17 cellular contexts compared by ENCODE assay signal in the genomic region with DNA sequence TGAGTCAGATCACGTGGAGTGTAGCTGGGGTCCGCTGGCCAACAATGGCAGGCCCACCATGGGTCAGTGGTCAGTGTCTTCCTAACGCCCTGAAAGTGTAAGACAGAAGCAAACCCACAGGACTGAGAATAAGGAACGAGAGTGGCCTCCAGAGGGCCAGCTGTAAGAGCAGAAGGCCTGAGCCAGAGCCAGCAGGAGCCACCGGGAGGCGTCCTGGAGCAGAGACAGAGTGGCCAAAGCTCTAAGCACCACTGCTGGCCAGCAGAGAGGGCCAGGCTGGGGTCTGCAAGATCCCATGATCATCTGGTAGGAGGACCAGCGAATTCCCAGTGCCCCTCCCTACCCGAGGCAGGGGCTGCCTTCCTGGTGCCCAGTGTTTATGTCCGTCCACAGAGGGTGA. TPM values are rescaled to one million over a fixed set of nuclear protein-coding genes. Genes with fewer than 3 reads are reported as not detected.
DNase-seq lines count a peak whose midpoint lies in the region; TF ChIP-seq lines count a peak whose summit lies in the region.
"Had no signal": no experiment of that assay in that cellular context is flagged by ENCODE, and none has a peak within 500 bp of the region (broad histone marks: within the 10 kb centered on the region; RNA-seq: fewer than 3 reads in every experiment).

No MANE protein-coding gene starts in this region.

- no peak overlapping the region for H3K9ac ChIP-seq in smooth muscle cell (ENCODE audit: low read depth)

- H3K4me3 ChIP-seq in fibroblast of the aortic adventitia (ENCODE audit: low read depth, low read length) (no peak overlapping the region), smooth muscle cell (no peak overlapping the region)
- H3K4me3 ChIP-seq: pancreas had no signal

- H3K36me3 ChIP-seq in smooth muscle cell (ENCODE audit: low read depth), result no peaks in the 10 kb centered on the region
- H3K36me3 ChIP-seq: pancreas had no signal

- H3K27me3 ChIP-seq in smooth muscle cell (ENCODE audit: low read depth), result peaks cover 10% of the 10 kb centered on the region
- H3K27me3 ChIP-seq: pancreas had no signal

- DNase-seq in NCI-H82 (lab: John Stamatoyannopoulos, UW), result peak; percentile 14
- DNase-seq in NCI-H82 treated with DMSO at 0.1 percent for 48 hours (lab: John Stamatoyannopoulos, UW; ENCODE audit: unreplicated experiment), result no peak
- peak; percentile 33 for DNase-seq in SK-MEL-5 (ENCODE audit: low read depth, low spot score)
- no peak for DNase-seq in fibroblast of the aortic adventitia (ENCODE audit: low read depth)
- no peak for DNase-seq in smooth muscle cell (lab: John Stamatoyannopoulos, UW; ENCODE audit: unreplicated experiment)
- no peak for DNase-seq in activated CD4-positive, CD25-positive, alpha-beta regulatory T cell (lab: John Stamatoyannopoulos, UW)
- no peak for DNase-seq in 8988T
- no peak for DNase-seq in T-helper 9 cell
- DNase-seq: activated CD4-positive, alpha-beta T cell treated with anti-CD3 and anti-CD28 coated beads for 36 hours; DMS 273 treated with DMSO at 0.1 percent for 48 hours; immature natural killer cell; KBM-7; NCI-H1417; NCI-H446 had no signal

- H3K27ac ChIP-seq in smooth muscle cell (ENCODE audit: low read depth), result no peak overlapping the region
- H3K27ac ChIP-seq: pancreas had no signal

- in situ Hi-C loops in SK-MEL-5 (cut with HindIII; ENCODE audit: low pct_unique_long_range_greater_than_20kb, low sequenced_read_pairs), result no loop called here

- TF ChIP-seq CTCF in fibroblast of the aortic adventitia (IDR thresholded peaks at IDR 0.05; ENCODE audit: insufficient read depth, low read length) (peak; percentile 15), smooth muscle cell (IDR thresholded peaks at IDR 0.05; ENCODE audit: borderline replicate concordance, insufficient read depth, poor library complexity, severe bottlenecking) (peak; percentile 4)

- no peaks in the 10 kb centered on the region for H3K9me3 ChIP-seq in smooth muscle cell (replicated peaks; ENCODE audit: low read depth)
- H3K9me3 ChIP-seq: pancreas had no signal

- no peaks in the 10 kb centered on the region for H3F3A ChIP-seq in smooth muscle cell (ENCODE audit: low read depth)

- H3K4me2 ChIP-seq in smooth muscle cell, result no peak overlapping the region

- H3K4me1 ChIP-seq in smooth muscle cell (ENCODE audit: low read depth), result no peaks in the 10 kb centered on the region
- H3K4me1 ChIP-seq: pancreas had no signal

- no peaks in the 10 kb centered on the region for H3K79me2 ChIP-seq in smooth muscle cell (ENCODE audit: low read depth)

- H4K20me1 ChIP-seq in smooth muscle cell (ENCODE audit: low read depth), result no peaks in the 10 kb centered on the region

- H2AFZ ChIP-seq in smooth muscle cell (ENCODE audit: low read depth), result no peak overlapping the region

- 81% methylated on average over 9 of the region's 9 CpGs for WGBS in smooth muscle cell (ENCODE audit: low lambda C conversion rate)

RNA-seq across cellular contexts. Expression of gene CCDC201, which starts 9.2 kb away (rescaled TPM):
- not detected in 2 replicates for total RNA-seq in SK-MEL-5 (2014; rRNA removed; shearing (Covaris generic))
- polyA plus RNA-seq in SK-MEL-5 (2015; cell fraction: cytosol; rRNA removed), result not detected in 2 replicates
- polyA plus RNA-seq in SK-MEL-5 (2015; cell fraction: nucleus; rRNA removed), result not detected in 2 replicates
- total RNA-seq in fibroblast of the aortic adventitia (ENCODE audit: low replicate concordance), result 0.09 TPM in 1 of 2 replicates, not detected in the other
- total RNA-seq in smooth muscle cell, result not detected in 2 replicates
- not detected in 2 replicates for polyA plus RNA-seq in smooth muscle cell
- total RNA-seq: activated CD4-positive, alpha-beta T cell treated with anti-CD3 and anti-CD28 coated beads for 36 hours; pancreas; subcutaneous adipose tissue; T-helper 1 cell treated with Interleukin-12 subunit alpha and Interleukin-12 subunit beta and Interleukin-4 antibody, amounts not matched to agents 30 ng/mL and 1 ng/mL, for 36 hours had no signal
- polyA plus RNA-seq: immature natural killer cell, pancreas had no signal

RNA-seq across cellular contexts. Expression of gene IGFBP1, which starts 24.6 kb away (rescaled TPM):
- not detected in 2 replicates for total RNA-seq in SK-MEL-5 (2014; rRNA removed; shearing (Covaris generic))
- not detected in 2 replicates for polyA plus RNA-seq in SK-MEL-5 (2015; cell fraction: cytosol; rRNA removed)
- not detected in 2 replicates for polyA plus RNA-seq in SK-MEL-5 (2015; cell fraction: nucleus; rRNA removed)
- 5.3 TPM in 1 of 2 replicates, not detected in the other for total RNA-seq in fibroblast of the aortic adventitia (ENCODE audit: low replicate concordance)
- not detected in 2 replicates for total RNA-seq in smooth muscle cell
- polyA plus RNA-seq in smooth muscle cell, result 0.31 TPM in 1 of 2 replicates, not detected in the other
- total RNA-seq: activated CD4-positive, alpha-beta T cell treated with anti-CD3 and anti-CD28 coated beads for 36 hours; subcutaneous adipose tissue; T-helper 1 cell treated with Interleukin-12 subunit alpha and Interleukin-12 subunit beta and Interleukin-4 antibody, amounts not matched to agents 30 ng/mL and 1 ng/mL, for 36 hours had no signal
- polyA plus RNA-seq: immature natural killer cell had no signal

RNA-seq across cellular contexts. Expression of gene IGFBP3, which starts 57.4 kb away (rescaled TPM):
- total RNA-seq in SK-MEL-5 (2014; rRNA removed; shearing (Covaris generic)), result 45.4 and 46.4 TPM in 2 replicates
- polyA plus RNA-seq in SK-MEL-5 (2015; cell fraction: cytosol; rRNA removed), result 50.3 and 53.5 TPM in 2 replicates
- 24.4 and 27.5 TPM in 2 replicates for polyA plus RNA-seq in SK-MEL-5 (2015; cell fraction: nucleus; rRNA removed)
- total RNA-seq in fibroblast of the aortic adventitia (ENCODE audit: low replicate concordance) (287 and 1,278 TPM in 2 replicates), smooth muscle cell (4,025 and 5,098 TPM in 2 replicates)
- polyA plus RNA-seq in smooth muscle cell, result 1,776 and 1,956 TPM in 2 replicates

Comparison
In these comparisons a context has a peak if more than half of its experiments do, and no peak if none do; other contexts are left out.
1. DNase-seq: peak in NCI-H82 (single experiment) and SK-MEL-5 (single experiment); none in NCI-H82 treated with DMSO at 0.1 percent for 48 hours (single experiment), fibroblast of the aortic adventitia (single experiment), smooth muscle cell (single experiment), activated CD4-positive, CD25-positive, alpha-beta regulatory T cell (0 of 4), 8988T (single experiment) and T-helper 9 cell (single experiment).